In the genomic region with DNA sequence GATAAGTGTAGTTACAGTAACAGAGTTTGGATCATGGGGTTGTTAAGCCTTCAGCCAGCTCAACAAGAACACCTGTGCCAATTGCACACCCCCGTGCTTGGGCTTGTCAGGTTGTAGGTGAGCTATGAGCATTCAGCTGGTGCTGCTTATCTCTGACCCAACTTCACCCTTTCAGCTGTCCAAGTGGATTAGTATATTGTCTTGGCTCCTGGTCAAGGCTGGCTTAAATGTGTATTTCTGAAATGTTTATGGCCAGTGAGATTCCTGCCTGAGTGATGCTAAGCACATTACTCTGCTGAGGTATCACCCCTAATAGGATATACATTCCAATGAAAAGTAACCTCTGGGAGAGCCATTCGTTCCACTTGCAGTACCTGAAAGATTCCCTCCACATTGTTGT, we compare ENCODE assay signal across 18 cellular contexts. TPM values are rescaled to one million over a fixed set of nuclear protein-coding genes. Genes with fewer than 3 reads are reported as not detected.
DNase-seq lines count a peak whose midpoint lies in the region; ATAC-seq and TF ChIP-seq lines count a peak whose summit lies in the region.
"Had no signal": no experiment of that assay in that cellular context is flagged by ENCODE, and none has a peak within 500 bp of the region (broad histone marks: within the 10 kb centered on the region; RNA-seq: fewer than 3 reads in every experiment).

No MANE protein-coding gene starts in this region.

- TF ChIP-seq POLR2A in sigmoid colon (IDR thresholded peaks at IDR 0.05) = no peak

- no peaks in the 10 kb centered on the region for H3K9me3 Mint-ChIP-seq in activated CD4-positive, alpha-beta memory T cell treated with anti-CD3 and anti-CD28 coated beads, Interleukin-2, amount 10 ng/mL, durations not matched to agents 7 days and 5 days
- H3K9me3 Mint-ChIP-seq in activated CD4-positive, alpha-beta memory T cell treated with anti-CD3 and anti-CD28 coated beads for 36 hours = no peaks in the 10 kb centered on the region
- no peaks in the 10 kb centered on the region for H3K9me3 Mint-ChIP-seq in endodermal cell
- H3K9me3 Mint-ChIP-seq: CD8-positive, alpha-beta memory T cell had no signal

- H3K4me1 Mint-ChIP-seq in activated CD4-positive, alpha-beta memory T cell treated with anti-CD3 and anti-CD28 coated beads, Interleukin-2, amount 10 ng/mL, durations not matched to agents 7 days and 5 days = peaks cover 21% of the 10 kb centered on the region
- peaks cover 12% of the 10 kb centered on the region for H3K4me1 Mint-ChIP-seq in activated CD4-positive, alpha-beta memory T cell treated with anti-CD3 and anti-CD28 coated beads for 36 hours (ENCODE audit: low read depth)
- peaks cover 21% of the 10 kb centered on the region for H3K4me1 Mint-ChIP-seq in endodermal cell

- BruUV-seq in A673 (replicated peaks; lab: Mats Ljungman, UMichigan) = no TSS peak

- peak; percentile 6 for DNase-seq in activated CD4-positive, alpha-beta memory T cell treated with anti-CD3 and anti-CD28 coated beads, Interleukin-2, amount 10 ng/mL, durations not matched to agents 7 days and 5 days
- no peak for DNase-seq in activated CD4-positive, alpha-beta memory T cell treated with anti-CD3 and anti-CD28 coated beads for 36 hours
- DNase-seq in SK-N-SH = no peak
- peak; percentile 58 for DNase-seq in endodermal cell
- DNase-seq in retinal pigment epithelial cell (ENCODE audit: low read depth) = peak; percentile 77
- no peak for DNase-seq in sigmoid colon
- no peak for DNase-seq in A673 (ENCODE audit: low spot score)
- DNase-seq: 8988T; CD8-positive, alpha-beta memory T cell; DMS79 treated with DMSO at 0.1 percent for 48 hours; GM23248; NCI-H1048; NCI-H146; NCI-H2081 treated with DMSO at 0.1 percent for 48 hours; NCI-H2227 treated with DMSO at 0.1 percent for 48 hours; NCI-H526 treated with DMSO at 0.1 percent for 48 hours had no signal

- H3K9ac ChIP-seq in SK-N-SH = no peak overlapping the region
- no peak overlapping the region for H3K9ac ChIP-seq in endodermal cell (ENCODE audit: extremely low read depth, low read length, poor library complexity, severe bottlenecking)
- H3K9ac ChIP-seq: BLaER1, GM23248 had no signal

- H3K27me3 Mint-ChIP-seq in activated CD4-positive, alpha-beta memory T cell treated with anti-CD3 and anti-CD28 coated beads, Interleukin-2, amount 10 ng/mL, durations not matched to agents 7 days and 5 days = peaks cover 1% of the 10 kb centered on the region
- H3K27me3 Mint-ChIP-seq in activated CD4-positive, alpha-beta memory T cell treated with anti-CD3 and anti-CD28 coated beads for 36 hours = no peaks in the 10 kb centered on the region
- no peaks in the 10 kb centered on the region for H3K27me3 Mint-ChIP-seq in endodermal cell (ENCODE audit: insufficient read depth)

- no peaks in the 10 kb centered on the region for H3K79me2 ChIP-seq in SK-N-SH (ENCODE audit: insufficient read depth)

- H3K27ac ChIP-seq in SK-N-SH (ENCODE audit: low read depth in 2 of 2, low read length in 1 of 2) = no peak overlapping the region
- no peak overlapping the region for H3K27ac ChIP-seq in endodermal cell (ENCODE audit: low read depth, low read length)
- no peak overlapping the region for H3K27ac ChIP-seq in sigmoid colon
- H3K27ac ChIP-seq in A673 (ENCODE audit: low read depth, low read length, poor library complexity, severe bottlenecking) = no peak overlapping the region
- H3K27ac ChIP-seq: BLaER1, GM23248 had no signal

- H3K27ac Mint-ChIP-seq in activated CD4-positive, alpha-beta memory T cell treated with anti-CD3 and anti-CD28 coated beads, Interleukin-2, amount 10 ng/mL, durations not matched to agents 7 days and 5 days = no peak overlapping the region
- H3K27ac Mint-ChIP-seq in activated CD4-positive, alpha-beta memory T cell treated with anti-CD3 and anti-CD28 coated beads for 36 hours = no peak overlapping the region
- H3K27ac Mint-ChIP-seq in endodermal cell = peak overlapping the region; percentile 84

- POLR2A ChIA-PET in activated CD4-positive, alpha-beta memory T cell treated with anti-CD3 and anti-CD28 coated beads, Interleukin-2, amount 10 ng/mL, durations not matched to agents 7 days and 5 days (lab: Charles Lee) = interaction anchor here (1.4 to 4.5 kb wide), 4 partner anchors 14 to 55 kb away, joined by 3 to 154 read pairs (median 16); a partner anchor contains a TSS
- POLR2A ChIA-PET in activated CD4-positive, alpha-beta memory T cell treated with anti-CD3 and anti-CD28 coated beads for 36 hours (lab: Charles Lee) = no interaction called here
- POLR2A ChIA-PET in SK-N-SH (lab: Yijun Ruan, JAX) = no interaction called here
- POLR2A ChIA-PET in A673 (lab: Charles Lee; ENCODE audit: low non-redundant PET) = no interaction called here

- H3K36me3 ChIP-seq in SK-N-SH (replicated peaks in 1 of 2; ENCODE audit: control insufficient read depth in 1 of 2, insufficient read depth in 2 of 2, low read length in 1 of 2) (no peaks in the 10 kb centered on the region), endodermal cell (ENCODE audit: control insufficient read depth, insufficient read depth, low read length) (no peaks in the 10 kb centered on the region), sigmoid colon (no peaks in the 10 kb centered on the region), A673 (ENCODE audit: insufficient read depth, low read length, poor library complexity, severe bottlenecking) (no peaks in the 10 kb centered on the region)
- H3K36me3 ChIP-seq: BLaER1 had no signal

- peak in 1 of 2 experiments; percentile 13; a peak in 1 of 4 replicates for TF ChIP-seq EP300 in SK-N-SH (IDR thresholded peaks at IDR 0.05; ENCODE audit: borderline replicate concordance in 1 of 2, low read depth in 1 of 2, low read length in 1 of 2)
- TF ChIP-seq EP300 in sigmoid colon (IDR thresholded peaks at IDR 0.05) = no peak

- H3K36me3 Mint-ChIP-seq in activated CD4-positive, alpha-beta memory T cell treated with anti-CD3 and anti-CD28 coated beads, Interleukin-2, amount 10 ng/mL, durations not matched to agents 7 days and 5 days (ENCODE audit: low read depth) = no peaks in the 10 kb centered on the region
- H3K36me3 Mint-ChIP-seq in activated CD4-positive, alpha-beta memory T cell treated with anti-CD3 and anti-CD28 coated beads for 36 hours = no peaks in the 10 kb centered on the region
- H3K36me3 Mint-ChIP-seq in endodermal cell (ENCODE audit: low read depth) = no peaks in the 10 kb centered on the region
- H3K36me3 Mint-ChIP-seq: CD8-positive, alpha-beta memory T cell had no signal

- H3K27me3 ChIP-seq in SK-N-SH (ENCODE audit: insufficient read depth) = no peaks in the 10 kb centered on the region; the same call in 1 of the 2 replicates
- H3K27me3 ChIP-seq in endodermal cell (ENCODE audit: control insufficient read depth, insufficient read depth, low read length, poor library complexity, severe bottlenecking) = no peaks in the 10 kb centered on the region
- H3K27me3 ChIP-seq in sigmoid colon = no peaks in the 10 kb centered on the region
- H3K27me3 ChIP-seq in A673 (replicated peaks; ENCODE audit: insufficient read depth, low read depth, low read length, poor library complexity) = no peaks in the 10 kb centered on the region
- H3K27me3 ChIP-seq: BLaER1 had no signal

- TF ChIP-seq RAD21 in SK-N-SH (IDR thresholded peaks at IDR 0.05; ENCODE audit: low read length) = no peak

- H3K4me3 ChIP-seq in SK-N-SH (ENCODE audit: low read depth in 2 of 2, low read length in 1 of 2) (no peak overlapping the region), endodermal cell (ENCODE audit: low read length) (no peak overlapping the region), retinal pigment epithelial cell (ENCODE audit: low read length) (no peak overlapping the region), sigmoid colon (no peak overlapping the region), A673 (ENCODE audit: low read depth, low read length, poor library complexity, severe bottlenecking) (no peak overlapping the region)
- H3K4me3 ChIP-seq: BLaER1, GM23248 had no signal

- no peaks in the 10 kb centered on the region for H3K9me2 ChIP-seq in SK-N-SH

- H3K4me1 ChIP-seq in SK-N-SH (ENCODE audit: control insufficient read depth in 1 of 2, insufficient read depth in 2 of 2, low read depth in 1 of 2, low read length in 1 of 2) (no peaks in the 10 kb centered on the region), endodermal cell (ENCODE audit: control insufficient read depth, insufficient read depth, low read length) (peaks cover 4% of the 10 kb centered on the region), sigmoid colon (no peaks in the 10 kb centered on the region), A673 (ENCODE audit: insufficient read depth, low read length, poor library complexity, severe bottlenecking) (no peaks in the 10 kb centered on the region)

- intact Hi-C loops in activated CD4-positive, alpha-beta memory T cell treated with anti-CD3 and anti-CD28 coated beads for 36 hours (cut with micrococcal nuclease) = loop anchor here (5.0 kb wide), 1 partner anchor 45 kb away; no protein-coding TSS in a partner anchor
- intact Hi-C loops in sigmoid colon (cut with DNase I) (no loop called here), A673 (cut with micrococcal nuclease; ENCODE audit: unreplicated experiment) (no loop called here)

- no peak for ATAC-seq in GM19467 (IDR thresholded peaks at IDR 0.05; ENCODE audit: unreplicated experiment)

- H2AFZ ChIP-seq in SK-N-SH (ENCODE audit: low read depth) = no peak overlapping the region
- H2AFZ ChIP-seq: GM23248 had no signal

- CTCF ChIA-PET in activated CD4-positive, alpha-beta memory T cell treated with anti-CD3 and anti-CD28 coated beads, Interleukin-2, amount 10 ng/mL, durations not matched to agents 7 days and 5 days (lab: Charles Lee) = interaction anchor here (0.6 to 3.0 kb wide), 4 partner anchors 15 to 45 kb away, joined by 3 to 22 read pairs (median 3); no protein-coding TSS in a partner anchor
- CTCF ChIA-PET in activated CD4-positive, alpha-beta memory T cell treated with anti-CD3 and anti-CD28 coated beads for 36 hours (lab: Charles Lee) = no interaction called here
- CTCF ChIA-PET in SK-N-SH (lab: Yijun Ruan, JAX) (no interaction called here), A673 (lab: Charles Lee) (interaction anchor here (0.6 kb wide), 1 partner anchor 73 kb away, joined by 3 read pairs; no protein-coding TSS in a partner anchor)

- TF ChIP-seq CTCF in SK-N-SH (IDR thresholded peaks at IDR 0.05) = no peak
- no peak for TF ChIP-seq CTCF in endodermal cell (conservative IDR thresholded peaks at IDR 0.05)
- TF ChIP-seq CTCF in retinal pigment epithelial cell (conservative IDR thresholded peaks at IDR 0.05; ENCODE audit: low read depth, low read length) = no peak
- no peak for TF ChIP-seq CTCF in sigmoid colon (IDR thresholded peaks at IDR 0.05)
- no peak for TF ChIP-seq CTCF in A673 (conservative IDR thresholded peaks at IDR 0.05; ENCODE audit: low read depth, low read length)

- no peaks in the 10 kb centered on the region for H3K9me3 ChIP-seq in SK-N-SH
- H3K9me3 ChIP-seq in endodermal cell (ENCODE audit: control insufficient read depth, low read length) = no peaks in the 10 kb centered on the region
- no peaks in the 10 kb centered on the region for H3K9me3 ChIP-seq in sigmoid colon
- no peaks in the 10 kb centered on the region for H3K9me3 ChIP-seq in A673 (ENCODE audit: low read depth, low read length, poor library complexity, severe bottlenecking)
- H3K9me3 ChIP-seq: BLaER1 had no signal

- H3F3A ChIP-seq in SK-N-SH (replicated peaks; ENCODE audit: insufficient read depth) = no peaks in the 10 kb centered on the region

- H3K4me3 Mint-ChIP-seq in activated CD4-positive, alpha-beta memory T cell treated with anti-CD3 and anti-CD28 coated beads, Interleukin-2, amount 10 ng/mL, durations not matched to agents 7 days and 5 days = no peak overlapping the region
- H3K4me3 Mint-ChIP-seq in activated CD4-positive, alpha-beta memory T cell treated with anti-CD3 and anti-CD28 coated beads for 36 hours = no peak overlapping the region
- H3K4me3 Mint-ChIP-seq in endodermal cell = no peak overlapping the region
- H3K4me3 Mint-ChIP-seq: CD8-positive, alpha-beta memory T cell had no signal

- no peaks in the 10 kb centered on the region for H4K20me1 ChIP-seq in SK-N-SH (ENCODE audit: insufficient read depth)
- H4K20me1 ChIP-seq: BLaER1 had no signal

- H3K4me2 ChIP-seq in SK-N-SH = no peak overlapping the region

- WGBS in SK-N-SH (ENCODE audit: low lambda C conversion rate) = 38% methylated on average over 2 of the region's 2 CpGs
- 58 to 67% methylated on average over 1 to 2 of the region's 2 CpGs for WGBS in endodermal cell (ENCODE audit: insufficient coverage in 1 of 2, insufficient read length in 1 of 2), 2 experiments
- WGBS in sigmoid colon, 2 donors = 25 to 39% methylated on average over 2 of the region's 2 CpGs

RNA-seq across cellular contexts. Expression of a gene that starts 44.2 kb away (rescaled TPM):
- total RNA-seq in activated CD4-positive, alpha-beta memory T cell treated with anti-CD3 and anti-CD28 coated beads, Interleukin-2, amount 10 ng/mL, durations not matched to agents 7 days and 5 days = 100 to 1,000 TPM; 291 to 296 TPM
- total RNA-seq in activated CD4-positive, alpha-beta memory T cell treated with anti-CD3 and anti-CD28 coated beads for 36 hours = 100 to 1,000 TPM; 212 to 215 TPM
- polyA plus RNA-seq in SK-N-SH (2012; rRNA removed) = 20.8 and 34.9 TPM in 2 replicates
- polyA plus RNA-seq in SK-N-SH (2012; cell fraction: cytosol; rRNA removed) = 41.9 and 46.1 TPM in 2 replicates
- polyA plus RNA-seq in SK-N-SH (2012; cell fraction: nucleus; rRNA removed) = 25.2 and 28.3 TPM in 2 replicates
- total RNA-seq in endodermal cell = 100 to 1,000 TPM; 185 to 205 TPM
- 204 TPM for polyA plus RNA-seq in endodermal cell (2013, experiment 1 of 2)
- 208 TPM for polyA plus RNA-seq in endodermal cell (2013, experiment 2 of 2)
- total RNA-seq in sigmoid colon = 10 to 100 TPM in 1 of 4 donors, 1 to 10 TPM in 3; 1.5 to 14.8 (median 5.8) TPM
- 10 to 100 TPM in 2 of 3 donors, 1 to 10 TPM in 1; 9.0 to 53.5 (median 15.0) TPM for polyA plus RNA-seq in sigmoid colon
- 267 and 269 TPM in 2 replicates for total RNA-seq in A673 (2021)

Comparison
In these comparisons a context has a peak if more than half of its experiments do, and no peak if none do; other contexts are left out.
1. DNase-seq: peak in activated CD4-positive, alpha-beta memory T cell treated with anti-CD3 and anti-CD28 coated beads, Interleukin-2, amount 10 ng/mL, durations not matched to agents 7 days and 5 days (single experiment), endodermal cell (single experiment) and retinal pigment epithelial cell (single experiment); none in activated CD4-positive, alpha-beta memory T cell treated with anti-CD3 and anti-CD28 coated beads for 36 hours (single experiment), SK-N-SH (single experiment), sigmoid colon (single experiment) and A673 (single experiment).
2. CTCF ChIA-PET loops: an anchor here in activated CD4-positive, alpha-beta memory T cell treated with anti-CD3 and anti-CD28 coated beads, Interleukin-2, amount 10 ng/mL, durations not matched to agents 7 days and 5 days (0.6 to 3.0 kb wide) and A673 (0.6 kb wide); none called in activated CD4-positive, alpha-beta memory T cell treated with anti-CD3 and anti-CD28 coated beads for 36 hours and SK-N-SH.
3. RNA of a gene that starts 44.2 kb away (total RNA-seq): 291 to 296 TPM in activated CD4-positive, alpha-beta memory T cell treated with anti-CD3 and anti-CD28 coated beads, Interleukin-2, amount 10 ng/mL, durations not matched to agents 7 days and 5 days, 267 to 269 TPM in A673, 212 to 215 TPM in activated CD4-positive, alpha-beta memory T cell treated with anti-CD3 and anti-CD28 coated beads for 36 hours and 185 to 205 TPM in endodermal cell; 1.5 to 14.8 TPM in sigmoid colon; every median in the first group is over 10 times any median in the second.